In the genomic region with DNA sequence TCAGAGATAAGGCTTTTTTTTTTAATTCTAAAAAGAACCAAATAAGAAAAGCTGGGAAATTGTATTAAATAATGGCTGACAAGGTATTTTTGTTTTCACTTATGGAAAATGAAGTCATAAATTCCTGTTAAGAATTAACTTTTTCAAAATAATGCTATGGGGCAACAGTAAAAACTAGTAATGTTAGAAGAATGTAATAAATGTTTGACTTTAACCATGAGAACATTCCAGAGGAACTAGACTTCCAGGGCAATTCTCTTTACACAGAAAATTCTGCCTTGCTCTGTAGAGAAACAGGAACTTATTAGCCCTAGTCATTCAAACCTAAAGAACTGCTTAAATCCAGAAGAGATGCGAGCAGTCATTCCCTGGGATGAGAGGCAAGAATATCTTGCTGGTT, we compare ENCODE assay signal across 9 cellular contexts.
DNase-seq lines count a peak whose midpoint lies in the region; ATAC-seq and TF ChIP-seq lines count a peak whose summit lies in the region.
"Had no signal": no experiment of that assay in that cellular context is flagged by ENCODE, and none has a peak within 500 bp of the region (broad histone marks: within the 10 kb centered on the region; RNA-seq: fewer than 3 reads in every experiment).

No MANE protein-coding gene starts in this region.

- H3K27ac ChIP-seq in aorta (ENCODE audit: low read depth in 1 of 2, low read length in 2 of 2) = peak overlapping the region; percentile 14 to 96
- H3K27ac ChIP-seq: right lobe of liver had no signal

- H3K9me3 ChIP-seq in aorta (ENCODE audit: control insufficient read depth, low read length) = no peaks in the 10 kb centered on the region
- H3K9me3 ChIP-seq: right lobe of liver had no signal

- peaks cover 0 to 3% of the 10 kb centered on the region in 2 donors for H3K4me1 ChIP-seq in aorta (ENCODE audit: control insufficient read depth in 1 of 2, insufficient read depth in 2 of 2, low read length in 2 of 2)

- H3K27me3 ChIP-seq in kidney epithelial cell (ENCODE audit: control insufficient read depth, insufficient read depth, low read length) (no peaks in the 10 kb centered on the region), aorta (ENCODE audit: control insufficient read depth in 1 of 2, insufficient read depth in 2 of 2, low read length in 1 of 2) (no peaks in the 10 kb centered on the region)
- H3K27me3 ChIP-seq: right lobe of liver had no signal

- H3K36me3 ChIP-seq in kidney epithelial cell (ENCODE audit: control insufficient read depth, insufficient read depth, low read length) (no peaks in the 10 kb centered on the region), aorta (ENCODE audit: control insufficient read depth in 1 of 2, insufficient read depth in 2 of 2, low read length in 1 of 2) (no peaks in the 10 kb centered on the region)
- H3K36me3 ChIP-seq: right lobe of liver had no signal

- H3K4me3 ChIP-seq in astrocyte of the spinal cord (ENCODE audit: low read depth, low read length) (no peak overlapping the region), kidney epithelial cell (ENCODE audit: low read depth, low read length) (no peak overlapping the region), aorta (ENCODE audit: low read length in 2 of 2) (no peak overlapping the region)
- H3K4me3 ChIP-seq: right lobe of liver had no signal

- in situ Hi-C loops in astrocyte of the spinal cord (cut with HindIII; ENCODE audit: low sequenced_read_pairs) = no loop called here

- DNase-seq in HS-5 (ENCODE audit: low read depth) (peak; percentile 73), astrocyte of the spinal cord (ENCODE audit: low read depth, low spot score) (peak; percentile 91), kidney epithelial cell (ENCODE audit: low read depth) (peak; percentile 72), aorta (no peak), putamen (ENCODE audit: low spot score) (no peak)
- no peak for DNase-seq in activated CD4-positive, CD25-positive, alpha-beta regulatory T cell (lab: John Stamatoyannopoulos, UW)
- DNase-seq: NCI-H2029, right lobe of liver had no signal

- WGBS in aorta, 2 donors = 9 to 15% methylated on average over 1 of the region's 1 CpG

- intact Hi-C loops in aorta (cut with DNase I) = no loop called here

- TF ChIP-seq CTCF in astrocyte of the spinal cord (IDR thresholded peaks at IDR 0.05; ENCODE audit: low read depth, low read length) (no peak), kidney epithelial cell (IDR thresholded peaks at IDR 0.05; ENCODE audit: insufficient read depth, low read length, poor library complexity, severe bottlenecking) (no peak)

- ATAC-seq in aorta (ENCODE audit: low FRiP score) (no peak), GM21360 (IDR thresholded peaks at IDR 0.05; ENCODE audit: unreplicated experiment) (no peak)

Comparison
In these comparisons a context has a peak if more than half of its experiments do, and no peak if none do; other contexts are left out.
1. DNase-seq: peak in HS-5 (single experiment), astrocyte of the spinal cord (single experiment) and kidney epithelial cell (single experiment); none in aorta (0 of 2), putamen (single experiment) and activated CD4-positive, CD25-positive, alpha-beta regulatory T cell (0 of 4).